Comparison of ENCODE assay signal across 21 cellular contexts in genomic region chr16:14530046-14530445, GRCh38.
DNase-seq lines count a peak whose midpoint lies in the region; ATAC-seq, FAIRE-seq and TF ChIP-seq lines count a peak whose summit lies in the region.
"Had no signal": no experiment of that assay in that cellular context is flagged by ENCODE, and none has a peak within 500 bp of the region (broad histone marks: within the 10 kb centered on the region; RNA-seq: fewer than 3 reads in every experiment).

No MANE protein-coding gene starts in this region.

- H3K36me3 ChIP-seq in HepG2 (replicated peaks in 1 of 2; ENCODE audit: control insufficient read depth in 1 of 2, insufficient read depth in 2 of 2, low read length in 2 of 2) (peaks cover 2 to 5% of the 10 kb centered on the region in 2 experiments; a peak in 2 of 5 replicates), right lobe of liver (no peaks in the 10 kb centered on the region), Panc1 (ENCODE audit: control insufficient read depth, insufficient read depth, low read length) (no peaks in the 10 kb centered on the region), psoas muscle (ENCODE audit: insufficient read depth in 1 of 2, low read depth in 1 of 2) (no peaks in the 10 kb centered on the region), testis (ENCODE audit: low read depth, missing control alignments) (no peaks in the 10 kb centered on the region)
- H3K36me3 ChIP-seq: BE2C had no signal

- no peak overlapping the region for H3K4me2 ChIP-seq in HepG2 (ENCODE audit: low read depth, low read length)
- H3K4me2 ChIP-seq: BLaER1 treated with 17β-estradiol and CSF1 and Interleukin-3, amounts not matched to agents 10 nM and 100 nM had no signal

- H3K4me1 ChIP-seq in HepG2 (ENCODE audit: insufficient read depth, low read length) (peaks cover 52% of the 10 kb centered on the region), right lobe of liver (peaks cover 0 to 25% (median 10%) of the 10 kb centered on the region in 4 donors), Panc1 (ENCODE audit: control insufficient read depth, insufficient read depth, low read length) (peaks cover 8% of the 10 kb centered on the region), psoas muscle (peaks cover 26% of the 10 kb centered on the region), testis (peaks cover 7% of the 10 kb centered on the region)

- ATAC-seq in HepG2 (no peak), right lobe of liver (no peak), Panc1 (peak; percentile 42; the same call in 1 of the 2 replicates), psoas muscle (no peak)

- H3K4me3 ChIP-seq in HepG2 (replicated peaks in 1 of 3; ENCODE audit: insufficient read depth in 1 of 3, low read depth in 2 of 3, low read length in 3 of 3) (no peak overlapping the region), right lobe of liver (no peak overlapping the region), Panc1 (ENCODE audit: low read depth in 2 of 2, low read length in 2 of 2) (no peak overlapping the region), psoas muscle (no peak overlapping the region), testis (no peak overlapping the region)
- H3K4me3 ChIP-seq: BLaER1 treated with 17β-estradiol and CSF1 and Interleukin-3, amounts not matched to agents 10 nM and 100 nM had no signal

- no peak for FAIRE-seq in HepG2 (lab: Jason Lieb, UNC)
- FAIRE-seq: A204.1, D721Med, GM12892, H1 had no signal

- TF ChIP-seq POLR2A in HepG2 (IDR thresholded peaks at IDR 0.05; ENCODE audit: insufficient read depth in 1 of 2, low read depth in 2 of 2, low read length in 2 of 2) (no peak), right lobe of liver (IDR thresholded peaks at IDR 0.05) (no peak), testis (IDR thresholded peaks at IDR 0.05) (no peak)

- TF ChIP-seq EP300 in HepG2 (IDR thresholded peaks at IDR 0.05; ENCODE audit: low read depth in 2 of 2, low read length in 2 of 2) (no peak), HepG2 (CRISPR knock-in tag; IDR thresholded peaks at IDR 0.05; ENCODE audit: borderline replicate concordance) (no peak)

- H3K9me3 ChIP-seq in HepG2 (ENCODE audit: low read length) (no peaks in the 10 kb centered on the region), right lobe of liver (no peaks in the 10 kb centered on the region), Panc1 (ENCODE audit: control insufficient read depth, insufficient read depth, low read depth, low read length) (no peaks in the 10 kb centered on the region), psoas muscle (no peaks in the 10 kb centered on the region), testis (no peaks in the 10 kb centered on the region)
- H3K9me3 ChIP-seq: BE2C had no signal

- no peak for TF ChIP-seq CTCF in HepG2 (CRISPR knock-in tag; IDR thresholded peaks at IDR 0.05)
- no peak for TF ChIP-seq CTCF in right lobe of liver (IDR thresholded peaks at IDR 0.05)
- no peak for TF ChIP-seq CTCF in Panc1 (IDR thresholded peaks at IDR 0.05)
- no peak for TF ChIP-seq CTCF in psoas muscle (IDR thresholded peaks at IDR 0.05)
- no peak for TF ChIP-seq CTCF in testis (IDR thresholded peaks at IDR 0.05)

- in situ Hi-C loops in HepG2 (cut with HindIII; ENCODE audit: extremely low pct_ligation_motif_present, low pct_unique_long_range_greater_than_20kb) (no loop called here), Panc1 (cut with HindIII; ENCODE audit: low pct_unique_long_range_greater_than_20kb, low sequenced_read_pairs) (no loop called here)

- H3K9ac ChIP-seq in HepG2 (ENCODE audit: insufficient read depth, low read depth, low read length), result no peak overlapping the region

- no peak overlapping the region for H2AFZ ChIP-seq in HepG2 (ENCODE audit: low read length)

- TF ChIP-seq RAD21 in HepG2 (CRISPR knock-in tag; IDR thresholded peaks at IDR 0.05), result no peak

- BruUV-seq in HepG2 (replicated peaks; lab: Mats Ljungman, UMichigan) (no TSS peak), Panc1 (replicated peaks; lab: Mats Ljungman, UMichigan) (no TSS peak)

- CTCF ChIA-PET in HepG2 (lab: Yijun Ruan, JAX; ENCODE audit: low intra/inter-chr PET ratio, low total read pairs), result interaction anchor here (1.3 to 3.6 kb wide), 4 partner anchors 229 to 280 kb away, joined by 3 to 31 read pairs (median 17); no protein-coding TSS in a partner anchor
- CTCF ChIA-PET in Panc1 (lab: Charles Lee), result no interaction called here

- DNase-seq in HepG2 (ENCODE audit: low spot score), result no peak
- DNase-seq in right lobe of liver, result no peak
- DNase-seq in Panc1 (ENCODE audit: low read depth, low spot score), result no peak
- no peak for DNase-seq in psoas muscle
- DNase-seq in middle frontal gyrus (ENCODE audit: extremely low spot score, low spot score), result no peak
- no peak for DNase-seq in testis
- DNase-seq: ACHN; AML-193; BE2C; CD4-positive, alpha-beta T cell; CD8-positive, alpha-beta memory T cell; DMS 273 treated with DMSO at 0.1 percent for 48 hours; DMS79 treated with DMSO at 0.1 percent for 48 hours; GF-D8; H7 had no signal

- no peaks in the 10 kb centered on the region for H3K27me3 ChIP-seq in HepG2 (ENCODE audit: control insufficient read depth in 1 of 2, insufficient read depth in 2 of 2, low read length in 2 of 2)
- H3K27me3 ChIP-seq in right lobe of liver, result no peaks in the 10 kb centered on the region
- H3K27me3 ChIP-seq in Panc1 (ENCODE audit: control insufficient read depth, insufficient read depth, low read length), result no peaks in the 10 kb centered on the region
- no peaks in the 10 kb centered on the region for H3K27me3 ChIP-seq in psoas muscle (ENCODE audit: insufficient read depth in 3 of 3, low read length in 2 of 3)
- no peaks in the 10 kb centered on the region for H3K27me3 ChIP-seq in testis
- H3K27me3 ChIP-seq: BE2C; BLaER1 treated with 17β-estradiol and CSF1 and Interleukin-3, amounts not matched to agents 10 nM and 100 nM had no signal

- POLR2A ChIA-PET in HepG2 (lab: Yijun Ruan, JAX), result interaction anchor here (0.8 kb wide), 1 partner anchor 131 kb away, joined by 3 read pairs; no protein-coding TSS in a partner anchor
- POLR2A ChIA-PET in Panc1 (lab: Charles Lee), result interaction anchor here (0.7 kb wide), 1 partner anchor 225 kb away, joined by 4 read pairs; no protein-coding TSS in a partner anchor

- intact Hi-C loops in HepG2 (cut with micrococcal nuclease; ENCODE audit: unreplicated experiment) (no loop called here), right lobe of liver (cut with DNase I) (loop anchor here in 1 of 2 donors (5.0 kb wide), 1 partner anchor 233 kb away; no protein-coding TSS in a partner anchor), Panc1 (cut with micrococcal nuclease; ENCODE audit: unreplicated experiment) (no loop called here), psoas muscle (cut with DNase I) (loop anchor here in 1 of 2 donors (2.0 kb wide), 1 partner anchor 277 kb away; no protein-coding TSS in a partner anchor), testis (cut with DNase I; ENCODE audit: low total_unique reads) (no loop called here)

- H3K27ac ChIP-seq in HepG2 (ENCODE audit: extremely low read length, insufficient read depth, low read length) (no peak overlapping the region), right lobe of liver (no peak overlapping the region), Panc1 (ENCODE audit: low read length) (no peak overlapping the region), psoas muscle (peak overlapping the region; percentile 87), testis (no peak overlapping the region)
- H3K27ac ChIP-seq: 22Rv1 had no signal

- WGBS in HepG2 (ENCODE audit: low lambda C conversion rate), result 100% methylated on average over 2 of the region's 2 CpGs
- 80% methylated on average over 2 of the region's 2 CpGs for WGBS in right lobe of liver (ENCODE audit: insufficient coverage, low coverage, low lambda C conversion rate, missing lambda C conversion rate)
- 89 to 93% (median 91%) methylated on average over 2 of the region's 2 CpGs for WGBS in psoas muscle, 3 donors
- WGBS in testis, 2 donors, result 95 to 100% methylated on average over 2 of the region's 2 CpGs

- H4K20me1 ChIP-seq in HepG2 (ENCODE audit: insufficient read depth, low read length), result no peaks in the 10 kb centered on the region

- no peaks in the 10 kb centered on the region for H3K79me2 ChIP-seq in HepG2 (ENCODE audit: insufficient read depth, low read length)

TF ChIP-seq in HepG2, 621 proteins besides CTCF, POLR2A, EP300 and RAD21 (continues in another document):
- no peak for TF ChIP-seq HINFP (CRISPR knock-in tag; IDR thresholded peaks at IDR 0.05; ENCODE audit: low read depth)
- TF ChIP-seq ZNF766 (CRISPR knock-in tag; IDR thresholded peaks at IDR 0.05; ENCODE audit: borderline replicate concordance), result no peak
- TF ChIP-seq ATF6 (CRISPR knock-in tag; conservative IDR thresholded peaks at IDR 0.05), result no peak
- no peak for TF ChIP-seq MXD4 (CRISPR knock-in tag; IDR thresholded peaks at IDR 0.05)
